In the genomic region with DNA sequence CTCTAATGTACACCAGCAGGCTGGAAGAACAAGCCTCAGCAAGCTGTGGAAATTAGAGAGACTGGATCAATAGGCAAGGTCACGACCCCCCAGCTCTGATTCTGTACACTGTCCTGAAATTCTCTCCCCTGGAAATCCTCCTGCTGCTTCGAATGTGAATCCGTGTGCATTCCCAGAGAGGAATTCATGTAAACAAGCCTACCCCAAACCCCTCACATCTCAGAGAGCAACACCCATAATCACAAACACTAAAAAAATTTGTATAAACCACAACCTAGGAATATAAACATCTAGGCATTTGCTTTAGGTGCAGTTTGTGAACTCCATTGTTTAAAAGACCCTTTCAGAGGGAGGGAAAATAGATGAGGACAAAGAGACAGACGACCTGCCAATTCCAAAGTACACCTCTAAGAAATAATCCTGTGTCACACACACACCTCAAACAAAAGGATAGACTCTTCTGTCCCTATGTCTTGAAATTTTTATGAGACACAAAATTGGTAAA, we compare ENCODE assay signal across 20 cellular contexts.
"Had no signal": no experiment of that assay in that cellular context is flagged by ENCODE, and none has a peak within 500 bp of the region (broad histone marks: within the 10 kb centered on the region; RNA-seq: fewer than 3 reads in every experiment).

No MANE protein-coding gene starts in this region.

- H3K9me3 ChIP-seq: adrenal gland, SJCRH30, SK-N-SH had no signal

- H3K4me3 ChIP-seq: adrenal gland, SJCRH30 had no signal

- H3K9me3 Mint-ChIP-seq: activated CD8-positive, alpha-beta T cell treated with anti-CD3 and anti-CD28 coated beads for 36 hours; activated naive CD8-positive, alpha-beta T cell treated with anti-CD3 and anti-CD28 coated beads, Interleukin-2, amount 10 ng/mL, durations not matched to agents 7 days and 5 days had no signal

- H3K27ac Mint-ChIP-seq: activated CD8-positive, alpha-beta T cell treated with anti-CD3 and anti-CD28 coated beads for 36 hours; activated naive CD8-positive, alpha-beta T cell treated with anti-CD3 and anti-CD28 coated beads, Interleukin-2, amount 10 ng/mL, durations not matched to agents 7 days and 5 days; activated T-cell treated with anti-CD3 and anti-CD28 coated beads, Interleukin-2, amount 50 U/mL, for 72 hours had no signal

- H3K4me1 Mint-ChIP-seq: activated naive CD8-positive, alpha-beta T cell treated with anti-CD3 and anti-CD28 coated beads, Interleukin-2, amount 10 ng/mL, durations not matched to agents 7 days and 5 days; IgD-negative memory B cell had no signal

- H3K27me3 ChIP-seq: adrenal gland, SJCRH30 had no signal

- DNase-seq: activated CD4-positive, alpha-beta T cell treated with anti-CD3 and anti-CD28 coated beads for 4 hours; activated CD8-positive, alpha-beta memory T cell treated with anti-CD3 and anti-CD28 coated beads, Interleukin-2, amount 50 U/mL, for 4 hours; activated CD8-positive, alpha-beta T cell treated with anti-CD3 and anti-CD28 coated beads for 36 hours; activated naive CD4-positive, alpha-beta T cell treated with anti-CD3 and anti-CD28 coated beads, Interleukin-2, amount 50 U/mL, for 16 hours; activated naive CD8-positive, alpha-beta T cell treated with anti-CD3 and anti-CD28 coated beads, Interleukin-2, amount 10 ng/mL, durations not matched to agents 7 days and 5 days; activated T-cell treated with anti-CD3 and anti-CD28 coated beads, Interleukin-2, amount 50 U/mL, for 72 hours; adrenal gland; anterior cingulate cortex; KG1; NCI-H1048; NCI-H1417; NCI-H1694 treated with DMSO at 0.1 percent for 48 hours; NCI-H2029 treated with DMSO at 0.1 percent for 48 hours; NCI-H446; NCI-H524; RPMI8226; SJCRH30; SK-N-SH; T-helper 1 cell had no signal

- H3K36me3 ChIP-seq: adrenal gland, SJCRH30 had no signal

- H3K36me3 Mint-ChIP-seq: activated naive CD8-positive, alpha-beta T cell treated with anti-CD3 and anti-CD28 coated beads, Interleukin-2, amount 10 ng/mL, durations not matched to agents 7 days and 5 days; IgD-negative memory B cell had no signal

- H3K4me3 Mint-ChIP-seq: activated CD8-positive, alpha-beta T cell treated with anti-CD3 and anti-CD28 coated beads for 36 hours; activated naive CD8-positive, alpha-beta T cell treated with anti-CD3 and anti-CD28 coated beads, Interleukin-2, amount 10 ng/mL, durations not matched to agents 7 days and 5 days; activated T-cell treated with anti-CD3 and anti-CD28 coated beads, Interleukin-2, amount 50 U/mL, for 72 hours; IgD-negative memory B cell had no signal

- H3K27ac ChIP-seq: adrenal gland, SJCRH30 had no signal

- H3K9ac ChIP-seq: SK-N-SH had no signal

- H3K27me3 Mint-ChIP-seq: activated CD8-positive, alpha-beta T cell treated with anti-CD3 and anti-CD28 coated beads for 36 hours; activated naive CD8-positive, alpha-beta T cell treated with anti-CD3 and anti-CD28 coated beads, Interleukin-2, amount 10 ng/mL, durations not matched to agents 7 days and 5 days had no signal

- H3K4me1 ChIP-seq: adrenal gland, SJCRH30 had no signal
